Comparison of ENCODE assay signal across 23 cellular contexts in the genomic region with DNA sequence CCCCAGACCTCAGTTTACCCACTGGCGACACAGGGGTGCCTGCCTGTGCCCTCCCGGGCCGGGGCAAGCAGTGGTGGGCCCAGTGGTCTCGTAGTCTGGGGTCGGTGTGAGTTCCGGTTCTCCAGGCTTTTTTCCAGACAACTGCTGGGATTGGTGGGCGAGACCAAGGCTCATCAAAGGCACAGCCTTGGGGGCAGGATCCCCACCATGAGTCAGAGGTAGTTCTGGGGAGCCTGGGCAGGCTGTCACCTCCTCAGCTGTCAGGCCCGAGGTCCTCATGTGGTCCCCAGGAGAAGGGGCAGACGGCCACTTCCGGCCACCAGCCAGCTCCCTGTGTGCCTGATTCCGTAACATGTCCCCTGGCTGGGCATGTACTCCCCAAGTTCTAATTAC. TPM values are rescaled to one million over a fixed set of nuclear protein-coding genes. Genes with fewer than 3 reads are reported as not detected.
DNase-seq lines count a peak whose midpoint lies in the region; ATAC-seq and TF ChIP-seq lines count a peak whose summit lies in the region.
"Had no signal": no experiment of that assay in that cellular context is flagged by ENCODE, and none has a peak within 500 bp of the region (broad histone marks: within the 10 kb centered on the region; RNA-seq: fewer than 3 reads in every experiment).

No MANE protein-coding gene starts in this region.

- no peak for TF ChIP-seq RAD21 in HCT116 (IDR thresholded peaks at IDR 0.05; ENCODE audit: low read depth)

- dilution Hi-C loops in mammary epithelial cell (cut with HindIII; ENCODE audit: low sequenced_read_pairs) = no loop called here

- H3K27me3 ChIP-seq in HCT116 (ENCODE audit: insufficient read depth, low read length) (no peaks in the 10 kb centered on the region), mammary epithelial cell (ENCODE audit: insufficient read depth, low read length) (no peaks in the 10 kb centered on the region)
- H3K27me3 ChIP-seq: gastrocnemius medialis had no signal

- H3K9me3 ChIP-seq in HCT116 (ENCODE audit: control insufficient read depth in 1 of 2, insufficient read depth in 1 of 2, low read depth in 1 of 2, low read length in 2 of 2) (no peaks in the 10 kb centered on the region), mammary epithelial cell (replicated peaks; ENCODE audit: insufficient read depth, low read length) (no peaks in the 10 kb centered on the region)
- H3K9me3 ChIP-seq: gastrocnemius medialis, SK-N-SH, tibial nerve had no signal

- H3K4me2 ChIP-seq in HCT116 (ENCODE audit: low read length) = peak overlapping the region; percentile 52
- no peak overlapping the region for H3K4me2 ChIP-seq in mammary epithelial cell (ENCODE audit: insufficient read depth, low read depth, low read length)
- H3K4me2 ChIP-seq: SK-N-SH had no signal

- no peak for TF ChIP-seq POLR2A in HCT116 (IDR thresholded peaks at IDR 0.05; ENCODE audit: borderline replicate concordance, extremely low read depth, insufficient read depth, insufficient read length)

- 79% methylated on average over 11 of the region's 11 CpGs for WGBS in mammary epithelial cell (ENCODE audit: low coverage, missing lambda C conversion rate)

- H3K9ac ChIP-seq in HCT116 (ENCODE audit: low read length) (no peak overlapping the region), mammary epithelial cell (ENCODE audit: insufficient read depth, low read length) (no peak overlapping the region)
- H3K9ac ChIP-seq: SK-N-SH had no signal

- RAD21 ChIA-PET in HCT116 (lab: Charles Lee; ENCODE audit: low non-redundant PET in 1 of 2, low total read pairs in 2 of 2, uncharacterized antibody in 2 of 2, unreplicated experiment in 2 of 2) = no interaction called here

- no peak overlapping the region for H3K4me3 ChIP-seq in HCT116 (replicated peaks in 1 of 2; ENCODE audit: low read depth in 1 of 2, low read length in 2 of 2)
- no peak overlapping the region for H3K4me3 ChIP-seq in mammary epithelial cell (replicated peaks in 1 of 3; ENCODE audit: insufficient read depth in 1 of 3, low read depth in 2 of 3, low read length in 3 of 3)
- H3K4me3 ChIP-seq: gastrocnemius medialis, tibial nerve had no signal

- in situ Hi-C loops in mammary epithelial cell (cut with MboI; ENCODE audit: low sequenced_read_pairs in 2 of 2) = no loop called here

- DNase-seq in activated CD4-positive, CD25-positive, alpha-beta regulatory T cell treated with anti-CD3 and anti-CD28 coated beads, Interleukin-2, amount 50 U/mL, for 72 hours = peak; percentile 21
- no peak for DNase-seq in HCT116 (ENCODE audit: low read depth, low spot score)
- no peak for DNase-seq in mammary epithelial cell
- peak; percentile 67 for DNase-seq in posterior vena cava (ENCODE audit: low spot score)
- DNase-seq in stimulated activated CD4-positive, alpha-beta T cell treated with anti-CD3 and anti-CD28 coated beads, Interleukin-12 subunit alpha, Interleukin-12 subunit beta, amount 100 ng/mL, for 4 hours = no peak
- DNase-seq in stimulated activated CD8-positive, alpha-beta memory T cell treated with anti-CD3 and anti-CD28 coated beads, Interleukin-4, amount 100 ng/mL, for 48 hours = no peak
- no peak for DNase-seq in SHP77 (lab: John Stamatoyannopoulos, UW)
- DNase-seq: activated CD8-positive, alpha-beta memory T cell treated with anti-CD3 and anti-CD28 coated beads, Interleukin-2, amount 10 ng/mL, durations not matched to agents 7 days and 5 days; amniotic stem cell; MM.1S; NCI-H748 treated with DMSO at 0.1 percent for 48 hours; OCI-M1; SK-N-SH; stimulated activated naive CD4-positive, alpha-beta T cell treated with Interleukin-2 at 50 U/mL for 16 hours; T-helper 9 cell had no signal

- H3K27ac ChIP-seq in HCT116 (ENCODE audit: low read depth, low read length) (peak overlapping the region; percentile 42; the same call in 1 of the 2 replicates), mammary epithelial cell (ENCODE audit: insufficient read depth, low read depth, low read length) (no peak overlapping the region)
- H3K27ac ChIP-seq: 22Rv1, gastrocnemius medialis had no signal

- H3K79me2 ChIP-seq in HCT116 (ENCODE audit: insufficient read depth, low read length) (no peaks in the 10 kb centered on the region), mammary epithelial cell (ENCODE audit: insufficient read depth, low read length) (no peaks in the 10 kb centered on the region)

- BruUV-seq in HCT116 (replicated peaks; lab: Mats Ljungman, UMichigan) (no TSS peak), mammary epithelial cell (replicated peaks; lab: Mats Ljungman, UMichigan) (no TSS peak)

- POLR2A ChIA-PET in HCT116 (lab: Charles Lee) = no interaction called here

- CTCF ChIA-PET in HCT116 (lab: Charles Lee) (no interaction called here), mammary epithelial cell (lab: Charles Lee; ENCODE audit: low non-redundant PET) (no interaction called here)

- H2AFZ ChIP-seq in HCT116 (ENCODE audit: low read depth, low read length, poor library complexity, severe bottlenecking) (no peak overlapping the region), mammary epithelial cell (ENCODE audit: low read depth, low read length) (peak overlapping the region; percentile 87)

- ATAC-seq in activated CD4-positive, CD25-positive, alpha-beta regulatory T cell treated with anti-CD3 and anti-CD28 coated beads, Interleukin-2, amount 50 U/mL, for 24 hours = no peak
- no peak for ATAC-seq in HCT116
- ATAC-seq: activated CD8-positive, alpha-beta memory T cell treated with anti-CD3 and anti-CD28 coated beads, Interleukin-2, amount 10 ng/mL, durations not matched to agents 7 days and 5 days had no signal

- H3K4me1 ChIP-seq in HCT116 (ENCODE audit: control insufficient read depth in 1 of 2, insufficient read depth in 2 of 2, low read length in 2 of 2) (peaks cover 19 to 33% of the 10 kb centered on the region in 2 experiments), mammary epithelial cell (ENCODE audit: insufficient read depth, low read length) (peaks cover 13% of the 10 kb centered on the region)

- TF ChIP-seq CTCF in HCT116 (IDR thresholded peaks at IDR 0.05 in 2 of 3, conservative IDR thresholded peaks at IDR 0.05 in 1 of 3; ENCODE audit: borderline replicate concordance in 1 of 3, insufficient read depth in 1 of 3, low read depth in 2 of 3, low read length in 2 of 3) (no peak), mammary epithelial cell (conservative IDR thresholded peaks at IDR 0.05 in 1 of 2, IDR thresholded peaks at IDR 0.05 in 1 of 2; ENCODE audit: extremely low read depth in 1 of 2, insufficient read depth in 1 of 2, low read depth in 1 of 2, low read length in 2 of 2) (no peak)

- H3K36me3 ChIP-seq in HCT116 (ENCODE audit: control insufficient read depth in 1 of 2, insufficient read depth in 2 of 2, low read length in 2 of 2) = no peaks in the 10 kb centered on the region
- H3K36me3 ChIP-seq in mammary epithelial cell (ENCODE audit: insufficient read depth, low read length) = no peaks in the 10 kb centered on the region
- H3K36me3 ChIP-seq: gastrocnemius medialis, tibial nerve had no signal

- H4K20me1 ChIP-seq in HCT116 (ENCODE audit: insufficient read depth) (no peaks in the 10 kb centered on the region), mammary epithelial cell (ENCODE audit: insufficient read depth, low read length) (no peaks in the 10 kb centered on the region)

- H3K9me2 ChIP-seq in HCT116 (ENCODE audit: insufficient read depth) = no peaks in the 10 kb centered on the region
- H3K9me2 ChIP-seq: SK-N-SH had no signal

- intact Hi-C loops in HCT116 (cut with micrococcal nuclease) = no loop called here
- intact Hi-C loops in mammary epithelial cell (cut with micrococcal nuclease) = no loop called here
- intact Hi-C loops in posterior vena cava (cut with DNase I) = no loop called here

TF ChIP-seq in HCT116, 20 proteins besides CTCF, POLR2A, EP300 and RAD21 (continues in another document):
- TF ChIP-seq, protein P1, sequence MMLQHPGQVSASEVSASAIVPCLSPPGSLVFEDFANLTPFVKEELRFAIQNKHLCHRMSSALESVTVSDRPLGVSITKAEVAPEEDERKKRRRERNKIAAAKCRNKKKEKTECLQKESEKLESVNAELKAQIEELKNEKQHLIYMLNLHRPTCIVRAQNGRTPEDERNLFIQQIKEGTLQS (IDR thresholded peaks at IDR 0.05) = no peak
- TF ChIP-seq SRF (IDR thresholded peaks at IDR 0.05; ENCODE audit: low read depth) (no peak), FOSL1 (IDR thresholded peaks at IDR 0.05; ENCODE audit: low read depth) (no peak), JUND (IDR thresholded peaks at IDR 0.05) (no peak), POLR2AphosphoS5 (IDR thresholded peaks at IDR 0.05; ENCODE audit: low read depth, low read length) (no peak), YY1 (IDR thresholded peaks at IDR 0.05; ENCODE audit: extremely low read depth, insufficient replicate concordance, low read depth, low read length) (no peak), SIN3A (IDR thresholded peaks at IDR 0.05; ENCODE audit: low read depth) (no peak), ELF1 (IDR thresholded peaks at IDR 0.05; ENCODE audit: borderline replicate concordance, low read depth) (no peak), EGR1 (IDR thresholded peaks at IDR 0.05; ENCODE audit: low read depth) (no peak)

RNA-seq across cellular contexts. Expression of a gene that starts 0.8 kb away (rescaled TPM):
- total RNA-seq in HCT116 (2021; ENCODE audit: unreplicated experiment) (0.47 TPM), mammary epithelial cell (not detected), posterior vena cava (under 1 TPM in 1 of 2 donors, not detected in 1; 0.05 TPM)
- 0.09 and 0.25 TPM in 2 replicates for polyA plus RNA-seq in HCT116 (2012)
- polyA plus RNA-seq in mammary epithelial cell = not detected
- not detected for polyA minus RNA-seq in mammary epithelial cell
- total RNA-seq: activated CD8-positive, alpha-beta memory T cell treated with anti-CD3 and anti-CD28 coated beads, Interleukin-2, amount 10 ng/mL, durations not matched to agents 7 days and 5 days; omental fat pad; tibial nerve had no signal
- polyA plus RNA-seq: CD14-positive monocyte, IgD-negative memory B cell, SK-N-SH had no signal

RNA-seq across cellular contexts. Expression of a gene that starts 37.3 kb away (rescaled TPM):
- total RNA-seq in HCT116 (2021; ENCODE audit: unreplicated experiment) = 0.02 TPM
- polyA plus RNA-seq in HCT116 (2012) = 0.21 and 0.36 TPM in 2 replicates
- total RNA-seq in mammary epithelial cell = under 1 TPM in 1 of 2 donors, not detected in 1; under 0.01 TPM
- not detected for polyA plus RNA-seq in mammary epithelial cell
- not detected for polyA minus RNA-seq in mammary epithelial cell
- not detected for total RNA-seq in posterior vena cava
- total RNA-seq: activated CD8-positive, alpha-beta memory T cell treated with anti-CD3 and anti-CD28 coated beads, Interleukin-2, amount 10 ng/mL, durations not matched to agents 7 days and 5 days; gastrocnemius medialis; omental fat pad; right cardiac atrium had no signal
- polyA plus RNA-seq: CD14-positive monocyte, IgD-negative memory B cell, SK-N-SH had no signal

Comparison
In these comparisons a context has a peak if more than half of its experiments do, and no peak if none do; other contexts are left out.
1. DNase-seq: peak in activated CD4-positive, CD25-positive, alpha-beta regulatory T cell treated with anti-CD3 and anti-CD28 coated beads, Interleukin-2, amount 50 U/mL, for 72 hours (single experiment) and posterior vena cava (single experiment); none in HCT116 (single experiment), mammary epithelial cell (single experiment), stimulated activated CD4-positive, alpha-beta T cell treated with anti-CD3 and anti-CD28 coated beads, Interleukin-12 subunit alpha, Interleukin-12 subunit beta, amount 100 ng/mL, for 4 hours (single experiment), stimulated activated CD8-positive, alpha-beta memory T cell treated with anti-CD3 and anti-CD28 coated beads, Interleukin-4, amount 100 ng/mL, for 48 hours (single experiment) and SHP77 (0 of 2).